Comparison of ENCODE assay signal across 19 cellular contexts in genomic region chr1:101592861-101593260, GRCh38.
A peak's percentile ranks its signal among the peaks of the same experiment; 100 is the strongest.
DNase-seq lines count a peak whose midpoint lies in the region; FAIRE-seq and TF ChIP-seq lines count a peak whose summit lies in the region.
"Had no signal": no experiment of that assay in that cellular context is flagged by ENCODE, and none has a peak within 500 bp of the region (broad histone marks: within the 10 kb centered on the region; RNA-seq: fewer than 3 reads in every experiment).

No MANE protein-coding gene starts in this region.

- H2AFZ ChIP-seq in endothelial cell of umbilical vein (ENCODE audit: low read depth, low read length): no peak overlapping the region
- H2AFZ ChIP-seq: hepatocyte had no signal

- H3K4me1 ChIP-seq in endothelial cell of umbilical vein (ENCODE audit: control insufficient read depth, extremely low read depth, insufficient read depth, low read length) (peaks cover under 1% of the 10 kb centered on the region), transverse colon (no peaks in the 10 kb centered on the region), uterus (no peaks in the 10 kb centered on the region)
- H3K4me1 ChIP-seq: Peyer's patch had no signal

- CTCF ChIA-PET in endothelial cell of umbilical vein (lab: Charles Lee): interaction anchor here (1.0 kb wide), 1 partner anchor 14 kb away, joined by 3 read pairs; no protein-coding TSS in a partner anchor

- no peak overlapping the region for H3K9ac ChIP-seq in endothelial cell of umbilical vein (replicated peaks; ENCODE audit: extremely low read depth, insufficient read depth, low read length)

- no TSS peak for BruUV-seq in endothelial cell of umbilical vein (replicated peaks; lab: Mats Ljungman, UMichigan)

- no peaks in the 10 kb centered on the region for H4K20me1 ChIP-seq in endothelial cell of umbilical vein (replicated peaks; ENCODE audit: control insufficient read depth, extremely low read depth, insufficient read depth, low read length)

- H3K9me3 ChIP-seq in endothelial cell of umbilical vein (replicated peaks; ENCODE audit: control insufficient read depth, insufficient read depth, low read length) (no peaks in the 10 kb centered on the region), transverse colon (no peaks in the 10 kb centered on the region), uterus (no peaks in the 10 kb centered on the region)
- H3K9me3 ChIP-seq: neutrophil, Peyer's patch had no signal

- H3K9me1 ChIP-seq in endothelial cell of umbilical vein (replicated peaks; ENCODE audit: control insufficient read depth, extremely low read depth, insufficient read depth, low read length): no peaks in the 10 kb centered on the region

- H3K36me3 ChIP-seq in endothelial cell of umbilical vein (ENCODE audit: control insufficient read depth in 2 of 2, extremely low read depth in 1 of 2, insufficient read depth in 2 of 2, low read length in 2 of 2): no peaks in the 10 kb centered on the region
- no peaks in the 10 kb centered on the region for H3K36me3 ChIP-seq in transverse colon
- no peaks in the 10 kb centered on the region for H3K36me3 ChIP-seq in uterus
- H3K36me3 ChIP-seq: neutrophil, Peyer's patch had no signal

- no peaks in the 10 kb centered on the region for H3K79me2 ChIP-seq in endothelial cell of umbilical vein (ENCODE audit: control insufficient read depth, insufficient read depth, low read length)
- H3K79me2 ChIP-seq: hepatocyte had no signal

- dilution Hi-C loops in endothelial cell of umbilical vein (cut with MboI; ENCODE audit: extremely low pct_ligation_motif_present, low sequenced_read_pairs): no loop called here

- no peak for TF ChIP-seq CTCF in endothelial cell of umbilical vein (IDR thresholded peaks at IDR 0.05; ENCODE audit: extremely low read depth in 1 of 2, insufficient read depth in 1 of 2, low read depth in 1 of 2, low read length in 2 of 2)
- no peak for TF ChIP-seq CTCF in GM13976 (IDR thresholded peaks at IDR 0.05; ENCODE audit: borderline replicate concordance, control extremely low read depth, extremely low read depth, insufficient read depth, missing control alignments)
- no peak for TF ChIP-seq CTCF in transverse colon (IDR thresholded peaks at IDR 0.05)
- TF ChIP-seq CTCF in uterus (IDR thresholded peaks at IDR 0.05): no peak

- H3K4me3 ChIP-seq in endothelial cell of umbilical vein (replicated peaks in 1 of 3; ENCODE audit: insufficient read depth in 1 of 3, low read depth in 1 of 3, low read length in 3 of 3) (no peak overlapping the region), transverse colon (no peak overlapping the region), uterus (no peak overlapping the region)
- H3K4me3 ChIP-seq: hepatocyte, Peyer's patch had no signal

- FAIRE-seq in endothelial cell of umbilical vein (lab: Jason Lieb, UNC): no peak

- peak; percentile 46 for DNase-seq in DMS53 treated with DMSO at 0.1 percent for 48 hours (lab: John Stamatoyannopoulos, UW; ENCODE audit: unreplicated experiment)
- peak; percentile 67 for DNase-seq in NCI-H128 (lab: John Stamatoyannopoulos, UW; ENCODE audit: unreplicated experiment)
- DNase-seq in NCI-H774 (lab: John Stamatoyannopoulos, UW): peak; percentile 33
- peak; percentile 8 for DNase-seq in endothelial cell of umbilical vein (ENCODE audit: low read depth, low spot score)
- DNase-seq in GM13976 (ENCODE audit: low spot score): no peak
- DNase-seq in transverse colon: no peak
- no peak for DNase-seq in NCI-H2196 (lab: John Stamatoyannopoulos, UW; ENCODE audit: unreplicated experiment)
- DNase-seq in uterus: no peak
- DNase-seq: activated CD4-positive, alpha-beta T cell treated with anti-CD3 and anti-CD28 coated beads, Interleukin-2, amount 10 ng/mL, durations not matched to agents 24 days and 14 days; aorta; foreskin melanocyte; Kasumi-1; mesendoderm; NCI-H146; Peyer's patch; stimulated activated naive CD8-positive, alpha-beta T cell treated with anti-CD3 and anti-CD28 coated beads, Interleukin-15, amount 100 ng/mL, for 72 hours had no signal

- intact Hi-C loops in endothelial cell of umbilical vein (cut with micrococcal nuclease) (no loop called here), transverse colon (cut with DNase I; ENCODE audit: low total_unique reads) (no loop called here), uterus (cut with DNase I; ENCODE audit: low total_unique reads) (no loop called here)

- no peak overlapping the region for H3K27ac ChIP-seq in endothelial cell of umbilical vein (ENCODE audit: insufficient read depth, low read depth, low read length)
- no peak overlapping the region for H3K27ac ChIP-seq in transverse colon
- H3K27ac ChIP-seq in uterus: no peak overlapping the region
- H3K27ac ChIP-seq: epithelial cell of prostate, hepatocyte, neutrophil, Peyer's patch had no signal

- in situ Hi-C loops in GM13976 (cut with MboI; ENCODE audit: low sequenced_read_pairs, unreplicated experiment) (no loop called here), transverse colon (cut with MboI; ENCODE audit: low pct_ligation_motif_present in 1 of 4, low pct_unique_long_range_greater_than_20kb in 1 of 4, low sequenced_read_pairs in 3 of 4) (no loop called here)

- POLR2A ChIA-PET in endothelial cell of umbilical vein (lab: Charles Lee): no interaction called here

- H3K27me3 ChIP-seq in endothelial cell of umbilical vein (ENCODE audit: control insufficient read depth in 2 of 2, insufficient read depth in 2 of 2, low read length in 2 of 2) (peaks cover 0 to 5% of the 10 kb centered on the region in 2 experiments), transverse colon (no peaks in the 10 kb centered on the region), uterus (no peaks in the 10 kb centered on the region)
- H3K27me3 ChIP-seq: hepatocyte, neutrophil, Peyer's patch had no signal

- WGBS in transverse colon (ENCODE audit: low coverage in 1 of 2), 2 donors: 56 to 88% methylated on average over 1 of the region's 1 CpG

- no peak overlapping the region for H3K4me2 ChIP-seq in endothelial cell of umbilical vein (ENCODE audit: insufficient read depth, low read length)
- H3K4me2 ChIP-seq: hepatocyte had no signal

- TF ChIP-seq POLR2A in endothelial cell of umbilical vein (IDR thresholded peaks at IDR 0.05; ENCODE audit: low read depth, low read length): no peak
- TF ChIP-seq POLR2A in transverse colon (IDR thresholded peaks at IDR 0.05): no peak
- TF ChIP-seq POLR2A in uterus (IDR thresholded peaks at IDR 0.05): no peak

- no peak for TF ChIP-seq EP300 in transverse colon (IDR thresholded peaks at IDR 0.05; ENCODE audit: low read depth)

TF ChIP-seq in endothelial cell of umbilical vein, 7 proteins besides CTCF, POLR2A, EP300 and RAD21:
- TF ChIP-seq FOS (IDR thresholded peaks at IDR 0.05; ENCODE audit: borderline replicate concordance, insufficient read depth, low read length) (no peak), EZH2 (IDR thresholded peaks at IDR 0.05; ENCODE audit: borderline replicate concordance, low read depth, low read length, severe bottlenecking) (no peak), JUN (IDR thresholded peaks at IDR 0.05; ENCODE audit: borderline replicate concordance, insufficient read depth, insufficient read length, low read depth) (no peak), GATA2 (IDR thresholded peaks at IDR 0.05; ENCODE audit: insufficient read depth, insufficient read length, low read depth, low read length) (no peak), POLR2AphosphoS5 (IDR thresholded peaks at IDR 0.05; ENCODE audit: insufficient read depth, low read depth, low read length) (no peak), MAX (IDR thresholded peaks at IDR 0.05; ENCODE audit: insufficient read depth, insufficient read length) (no peak), MYC (IDR thresholded peaks at IDR 0.05; ENCODE audit: low read depth, low read length) (no peak)

Comparison
In these comparisons a context has a peak if more than half of its experiments do, and no peak if none do; other contexts are left out.
1. DNase-seq: peak in DMS53 treated with DMSO at 0.1 percent for 48 hours (single experiment), NCI-H128 (single experiment), NCI-H774 (single experiment) and endothelial cell of umbilical vein (single experiment); none in GM13976 (single experiment), transverse colon (single experiment), NCI-H2196 (single experiment) and uterus (0 of 2).